Comparison of ENCODE assay signal across 25 cellular contexts in the genomic region with DNA sequence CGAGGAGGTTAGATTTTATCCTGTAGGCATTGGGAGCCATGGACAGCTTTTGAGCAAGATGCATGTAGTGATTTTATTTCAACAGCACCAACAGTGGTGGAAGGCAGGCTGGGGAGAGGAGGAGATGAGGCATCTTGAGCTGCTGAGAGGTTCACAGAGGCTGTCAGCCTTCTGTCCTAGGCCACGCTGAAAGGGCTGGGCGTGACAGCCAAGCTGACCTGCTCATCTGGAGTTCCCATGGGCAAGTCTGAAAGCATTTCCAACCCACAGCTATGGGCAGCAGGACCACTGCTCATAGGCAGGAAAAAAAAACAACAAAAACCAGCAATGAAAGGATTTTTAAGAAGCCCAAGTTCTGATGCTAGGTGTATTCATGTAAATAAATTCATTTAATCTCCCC. TPM values are rescaled to one million over a fixed set of nuclear protein-coding genes. Genes with fewer than 3 reads are reported as not detected.
"Had no signal": no experiment of that assay in that cellular context is flagged by ENCODE, and none has a peak within 500 bp of the region (broad histone marks: within the 10 kb centered on the region; RNA-seq: fewer than 3 reads in every experiment).

No MANE protein-coding gene starts in this region.

- DNase-seq: activated naive CD8-positive, alpha-beta T cell treated with anti-CD3 and anti-CD28 coated beads, Interleukin-2, amount 50 U/mL, for 24 hours; anterior cingulate cortex; effector CD8-positive, alpha-beta T cell; heart right ventricle; immature natural killer cell; right lobe of liver; small intestine; stimulated activated CD4-positive, alpha-beta T cell treated with anti-CD3 and anti-CD28 coated beads, Interleukin-4, amount 100 ng/mL, for 1 hour; stomach; trophoblast cell had no signal

- H3K36me3 ChIP-seq: esophagus muscularis mucosa, gastroesophageal sphincter, heart right ventricle, pancreas, right lobe of liver, stomach had no signal

- H3K9me3 ChIP-seq: esophagus muscularis mucosa, gastroesophageal sphincter, heart right ventricle, pancreas, right lobe of liver, stomach had no signal

- H3K27ac Mint-ChIP-seq: activated naive CD4-positive, alpha-beta T cell treated with anti-CD3 and anti-CD28 coated beads for 36 hours; activated naive CD8-positive, alpha-beta T cell treated with anti-CD3 and anti-CD28 coated beads, Interleukin-2, amount 50 U/mL, for 24 hours; activated T-helper 17 cell treated with anti-CD3 and anti-CD28 coated beads, Interleukin-2, amount 50 U/mL, for 72 hours; dendritic cell treated with granulocyte-macrophage colony-stimulating factor and Interleukin-4, amounts not matched to agents 40 ng/mL and 50 ng/mL, for 4 days; memory B cell had no signal

- H3K9me3 Mint-ChIP-seq: activated naive CD4-positive, alpha-beta T cell treated with anti-CD3 and anti-CD28 coated beads for 36 hours; activated naive CD8-positive, alpha-beta T cell treated with anti-CD3 and anti-CD28 coated beads, Interleukin-2, amount 50 U/mL, for 24 hours; activated T-helper 17 cell treated with anti-CD3 and anti-CD28 coated beads, Interleukin-2, amount 50 U/mL, for 72 hours; dendritic cell treated with granulocyte-macrophage colony-stimulating factor and Interleukin-4, amounts not matched to agents 40 ng/mL and 50 ng/mL, for 4 days; immature natural killer cell; memory B cell had no signal

- H3K36me3 Mint-ChIP-seq: immature natural killer cell, memory B cell had no signal

- H3K4me3 ChIP-seq: esophagus muscularis mucosa, gastroesophageal sphincter, heart right ventricle, pancreas, right lobe of liver, stomach had no signal

- H3K4me3 Mint-ChIP-seq: activated naive CD4-positive, alpha-beta T cell treated with anti-CD3 and anti-CD28 coated beads for 36 hours; activated naive CD8-positive, alpha-beta T cell treated with anti-CD3 and anti-CD28 coated beads, Interleukin-2, amount 50 U/mL, for 24 hours; activated T-helper 17 cell treated with anti-CD3 and anti-CD28 coated beads, Interleukin-2, amount 50 U/mL, for 72 hours; dendritic cell treated with granulocyte-macrophage colony-stimulating factor and Interleukin-4, amounts not matched to agents 40 ng/mL and 50 ng/mL, for 4 days; immature natural killer cell; memory B cell had no signal

- H3K27ac ChIP-seq: esophagus muscularis mucosa, gastroesophageal sphincter, heart right ventricle, right lobe of liver, stomach had no signal

- ATAC-seq: activated CD4-positive, CD25-positive, alpha-beta regulatory T cell treated with anti-CD3 and anti-CD28 coated beads, Interleukin-2, amount 50 U/mL, for 24 hours; activated naive CD8-positive, alpha-beta T cell treated with anti-CD3 and anti-CD28 coated beads, Interleukin-2, amount 50 U/mL, for 24 hours; activated T-helper 17 cell treated with anti-CD3 and anti-CD28 coated beads, Interleukin-2, amount 50 U/mL, for 72 hours; gastroesophageal sphincter; heart right ventricle; pancreas; right lobe of liver; SK-N-SH treated with all-trans-retinoic acid at 6 μM for 48 hours had no signal

- H3K27me3 ChIP-seq: pancreas, right lobe of liver had no signal

RNA-seq across cellular contexts. Expression of gene CALHM3, which starts 22.1 kb away (rescaled TPM):
- total RNA-seq: activated naive CD4-positive, alpha-beta T cell treated with anti-CD3 and anti-CD28 coated beads for 36 hours; activated T-helper 17 cell treated with anti-CD3 and anti-CD28 coated beads, Interleukin-2, amount 50 U/mL, for 72 hours; cerebellum; endothelial cell of umbilical vein; esophagus muscularis mucosa; gastroesophageal sphincter; heart right ventricle; mononuclear cell; right lobe of liver; stomach; temporal lobe had no signal
- polyA plus RNA-seq: endothelial cell of umbilical vein, heart right ventricle, immature natural killer cell, liver, small intestine, stomach had no signal

RNA-seq across cellular contexts. Expression of gene CALHM1, which starts 42.5 kb away (rescaled TPM):
- total RNA-seq: activated CD8-positive, alpha-beta memory T cell treated with anti-CD3 and anti-CD28 coated beads for 36 hours; activated naive CD4-positive, alpha-beta T cell treated with anti-CD3 and anti-CD28 coated beads for 36 hours; cerebellum; endothelial cell of umbilical vein; esophagus muscularis mucosa; gastroesophageal sphincter; heart right ventricle; liver; mononuclear cell; right lobe of liver; stomach; temporal lobe had no signal
- polyA plus RNA-seq: endothelial cell of umbilical vein, heart right ventricle, liver, pancreas, stomach had no signal
